25 cellular contexts compared by ENCODE assay signal in the genomic region with DNA sequence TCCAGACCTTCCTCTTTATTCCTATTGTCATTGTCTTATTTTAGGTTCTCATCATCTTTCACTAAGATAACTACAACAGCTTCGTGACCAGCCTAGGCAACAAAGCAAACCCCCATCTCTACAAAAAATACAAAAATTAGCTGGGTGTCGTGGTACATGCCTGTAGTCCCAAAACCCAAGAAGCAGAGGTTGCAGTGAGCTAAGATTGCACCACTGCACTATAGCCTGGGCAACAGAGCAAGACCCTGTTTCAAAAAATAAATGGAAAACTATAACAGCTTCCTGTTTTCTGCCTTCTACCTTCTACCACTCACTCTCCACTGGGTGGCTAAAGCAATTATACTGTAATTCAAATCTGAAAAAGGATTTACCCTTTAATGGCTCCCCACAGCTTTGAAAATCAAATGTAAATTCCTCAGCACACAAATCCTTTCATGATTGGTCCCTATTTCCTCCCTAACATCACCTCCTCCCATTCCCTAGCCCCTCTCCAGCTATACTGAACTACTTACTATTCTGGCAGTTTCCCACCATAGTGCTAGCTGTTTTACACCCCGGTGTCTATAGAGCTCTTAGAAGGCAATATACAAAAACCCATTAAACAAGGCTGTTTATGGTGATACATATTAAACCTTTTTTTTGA.
"Had no signal": no experiment of that assay in that cellular context is flagged by ENCODE, and none has a peak within 500 bp of the region (broad histone marks: within the 10 kb centered on the region; RNA-seq: fewer than 3 reads in every experiment).

No MANE protein-coding gene starts in this region.

- ATAC-seq: activated CD8-positive, alpha-beta T cell treated with anti-CD3 and anti-CD28 coated beads, Interleukin-2, amount 10 ng/mL, durations not matched to agents 7 days and 5 days; body of pancreas; gastroesophageal sphincter; naive thymus-derived CD8-positive, alpha-beta T cell had no signal

- H3K4me3 Mint-ChIP-seq: activated CD8-positive, alpha-beta T cell treated with anti-CD3 and anti-CD28 coated beads, Interleukin-2, amount 10 ng/mL, durations not matched to agents 7 days and 5 days; activated naive CD4-positive, alpha-beta T cell treated with anti-CD3 and anti-CD28 coated beads, Interleukin-2, amount 50 U/mL, for 24 hours; activated T-helper 1 cell treated with anti-CD3 and anti-CD28 coated beads, Interleukin-12 subunit alpha, Interleukin-12 subunit beta, Interleukin-2, Interleukin-4 antibody, amounts not matched to agents 30 ng/mL and 10 ng/mL and 1 ng/mL, durations not matched to agents 14 hours and 24 hours and 36 hours; endodermal cell; mesothelial cell of epicardium; naive thymus-derived CD8-positive, alpha-beta T cell; stimulated activated naive CD8-positive, alpha-beta T cell treated with anti-CD3 and anti-CD28 coated beads, Interleukin-15, Interleukin-2, amounts not matched to agents 100 ng/mL and 50 ng/mL, for 24 hours; T-helper 2 cell treated with Interferon-gamma antibody and Interleukin-4, amounts not matched to agents 5 μg/mL and 100 μg/mL, for 36 hours had no signal

- DNase-seq: activated CD4-positive, alpha-beta T cell treated with anti-CD3 and anti-CD28 coated beads for 1 hour; activated CD4-positive, alpha-beta T cell treated with anti-CD3 and anti-CD28 coated beads, Interleukin-2, amount 50 U/mL, for 1 hour; activated CD8-positive, alpha-beta T cell treated with anti-CD3 and anti-CD28 coated beads, Interleukin-2, amount 10 ng/mL, durations not matched to agents 7 days and 5 days; activated gamma-delta T cell treated with Interleukin-2 at 50 U/mL for 16 hours; anterior cingulate cortex; body of pancreas; cortex of kidney; endodermal cell; esophagus squamous epithelium; heart right ventricle; kidney; naive thymus-derived CD8-positive, alpha-beta T cell; retina; stimulated activated CD4-positive, alpha-beta T cell treated with anti-CD3 and anti-CD28 coated beads, Interleukin-1b, Interleukin-23, amount 100 ng/mL, for 48 hours; substantia nigra; tibial artery; WERI-Rb-1 had no signal

- H3K27me3 ChIP-seq: body of pancreas, cardiac muscle cell, esophagus squamous epithelium, gastroesophageal sphincter, heart right ventricle, tibial artery had no signal

- H3K27ac Mint-ChIP-seq: activated CD8-positive, alpha-beta T cell treated with anti-CD3 and anti-CD28 coated beads, Interleukin-2, amount 10 ng/mL, durations not matched to agents 7 days and 5 days; activated naive CD4-positive, alpha-beta T cell treated with anti-CD3 and anti-CD28 coated beads, Interleukin-2, amount 50 U/mL, for 24 hours; activated T-helper 1 cell treated with anti-CD3 and anti-CD28 coated beads, Interleukin-12 subunit alpha, Interleukin-12 subunit beta, Interleukin-2, Interleukin-4 antibody, amounts not matched to agents 30 ng/mL and 10 ng/mL and 1 ng/mL, durations not matched to agents 14 hours and 24 hours and 36 hours; endodermal cell; mesothelial cell of epicardium; naive thymus-derived CD8-positive, alpha-beta T cell; progenitor cell of endocrine pancreas; stimulated activated naive CD8-positive, alpha-beta T cell treated with anti-CD3 and anti-CD28 coated beads, Interleukin-15, Interleukin-2, amounts not matched to agents 100 ng/mL and 50 ng/mL, for 24 hours; T-helper 2 cell treated with Interferon-gamma antibody and Interleukin-4, amounts not matched to agents 5 μg/mL and 100 μg/mL, for 36 hours had no signal

- H3K27me3 Mint-ChIP-seq: activated naive CD4-positive, alpha-beta T cell treated with anti-CD3 and anti-CD28 coated beads, Interleukin-2, amount 50 U/mL, for 24 hours; naive thymus-derived CD8-positive, alpha-beta T cell; progenitor cell of endocrine pancreas; stimulated activated naive CD8-positive, alpha-beta T cell treated with anti-CD3 and anti-CD28 coated beads, Interleukin-15, Interleukin-2, amounts not matched to agents 100 ng/mL and 50 ng/mL, for 24 hours had no signal

- H3K27ac ChIP-seq: body of pancreas, cardiac muscle cell, esophagus squamous epithelium, gastroesophageal sphincter, tibial artery, WERI-Rb-1 had no signal

- H3K4me1 Mint-ChIP-seq: endodermal cell, mesothelial cell of epicardium had no signal

- H3K9me3 ChIP-seq: body of pancreas, esophagus squamous epithelium, gastroesophageal sphincter, heart right ventricle, tibial artery had no signal

- H3K9me3 Mint-ChIP-seq: activated naive CD4-positive, alpha-beta T cell treated with anti-CD3 and anti-CD28 coated beads, Interleukin-2, amount 50 U/mL, for 24 hours; activated T-helper 1 cell treated with anti-CD3 and anti-CD28 coated beads, Interleukin-12 subunit alpha, Interleukin-12 subunit beta, Interleukin-2, Interleukin-4 antibody, amounts not matched to agents 30 ng/mL and 10 ng/mL and 1 ng/mL, durations not matched to agents 14 hours and 24 hours and 36 hours; endodermal cell; naive thymus-derived CD8-positive, alpha-beta T cell; stimulated activated naive CD8-positive, alpha-beta T cell treated with anti-CD3 and anti-CD28 coated beads, Interleukin-15, Interleukin-2, amounts not matched to agents 100 ng/mL and 50 ng/mL, for 24 hours; T-helper 2 cell treated with Interferon-gamma antibody and Interleukin-4, amounts not matched to agents 5 μg/mL and 100 μg/mL, for 36 hours had no signal

- H3K4me3 ChIP-seq: body of pancreas, cardiac muscle cell, esophagus squamous epithelium, gastroesophageal sphincter, heart right ventricle, tibial artery had no signal
